1 cellular context compared by ENCODE assay signal in the genomic region with DNA sequence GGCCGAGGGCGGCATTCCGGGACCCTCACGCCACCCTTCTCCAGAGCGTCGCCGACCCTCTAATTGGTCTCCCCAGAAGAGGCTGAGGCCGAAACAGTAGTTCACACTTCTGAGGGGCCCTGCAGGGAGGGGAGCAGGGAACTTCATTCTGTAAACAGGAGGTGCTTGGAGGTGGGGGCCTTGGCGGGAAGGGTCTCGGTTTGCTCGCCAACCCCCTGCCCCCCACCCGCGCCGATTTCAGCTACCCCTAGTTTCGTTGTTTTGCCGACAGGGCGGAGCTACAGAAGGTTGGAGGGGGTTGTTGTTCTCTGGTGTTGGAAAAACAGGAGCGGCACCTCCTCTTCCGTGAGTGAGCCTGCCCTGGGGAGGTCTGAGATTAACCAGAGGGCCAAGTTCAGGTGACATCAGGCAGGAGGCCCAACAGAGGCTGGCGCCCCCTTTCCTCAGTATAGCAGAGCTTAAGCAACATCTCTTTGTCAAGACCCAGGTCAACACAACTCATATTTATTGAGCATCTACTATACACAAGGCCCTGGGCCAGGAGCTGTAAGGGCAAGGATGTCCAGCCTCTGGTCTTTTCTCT.
TF ChIP-seq lines count a peak whose summit lies in the region.

No MANE protein-coding gene starts in this region.

TF ChIP-seq in HepG2, 621 proteins besides CTCF, POLR2A, EP300 and RAD21 (continued from another document and continues in another):
- TF ChIP-seq SRSF1 (optimal IDR thresholded peaks at IDR 0.05; ENCODE audit: low read depth, low read length): peak; percentile 19
- TF ChIP-seq CREB1 (IDR thresholded peaks at IDR 0.05): peak; percentile 10; the same call in 1 of the 2 replicates
- TF ChIP-seq CREB1 (CRISPR knock-in tag; IDR thresholded peaks at IDR 0.05): peak; percentile 56; the same call in 1 of the 2 replicates
- peak; percentile 53 for TF ChIP-seq NR2C2 (CRISPR knock-in tag; IDR thresholded peaks at IDR 0.05; ENCODE audit: borderline replicate concordance)
- TF ChIP-seq, protein P1, sequence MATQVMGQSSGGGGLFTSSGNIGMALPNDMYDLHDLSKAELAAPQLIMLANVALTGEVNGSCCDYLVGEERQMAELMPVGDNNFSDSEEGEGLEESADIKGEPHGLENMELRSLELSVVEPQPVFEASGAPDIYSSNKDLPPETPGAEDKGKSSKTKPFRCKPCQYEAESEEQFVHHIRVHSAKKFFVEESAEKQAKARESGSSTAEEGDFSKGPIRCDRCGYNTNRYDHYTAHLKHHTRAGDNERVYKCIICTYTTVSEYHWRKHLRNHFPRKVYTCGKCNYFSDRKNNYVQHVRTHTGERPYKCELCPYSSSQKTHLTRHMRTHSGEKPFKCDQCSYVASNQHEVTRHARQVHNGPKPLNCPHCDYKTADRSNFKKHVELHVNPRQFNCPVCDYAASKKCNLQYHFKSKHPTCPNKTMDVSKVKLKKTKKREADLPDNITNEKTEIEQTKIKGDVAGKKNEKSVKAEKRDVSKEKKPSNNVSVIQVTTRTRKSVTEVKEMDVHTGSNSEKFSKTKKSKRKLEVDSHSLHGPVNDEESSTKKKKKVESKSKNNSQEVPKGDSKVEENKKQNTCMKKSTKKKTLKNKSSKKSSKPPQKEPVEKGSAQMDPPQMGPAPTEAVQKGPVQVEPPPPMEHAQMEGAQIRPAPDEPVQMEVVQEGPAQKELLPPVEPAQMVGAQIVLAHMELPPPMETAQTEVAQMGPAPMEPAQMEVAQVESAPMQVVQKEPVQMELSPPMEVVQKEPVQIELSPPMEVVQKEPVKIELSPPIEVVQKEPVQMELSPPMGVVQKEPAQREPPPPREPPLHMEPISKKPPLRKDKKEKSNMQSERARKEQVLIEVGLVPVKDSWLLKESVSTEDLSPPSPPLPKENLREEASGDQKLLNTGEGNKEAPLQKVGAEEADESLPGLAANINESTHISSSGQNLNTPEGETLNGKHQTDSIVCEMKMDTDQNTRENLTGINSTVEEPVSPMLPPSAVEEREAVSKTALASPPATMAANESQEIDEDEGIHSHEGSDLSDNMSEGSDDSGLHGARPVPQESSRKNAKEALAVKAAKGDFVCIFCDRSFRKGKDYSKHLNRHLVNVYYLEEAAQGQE (IDR thresholded peaks at IDR 0.05; ENCODE audit: borderline replicate concordance in 1 of 2, low read depth in 1 of 2, low read length in 2 of 2): peak in 1 of 2 experiments; percentile 43; a peak in 1 of 4 replicates
- TF ChIP-seq GPN1 (CRISPR knock-in tag; IDR thresholded peaks at IDR 0.05; ENCODE audit: borderline replicate concordance): no peak
- TF ChIP-seq ZNF33A (CRISPR knock-in tag; IDR thresholded peaks at IDR 0.05; ENCODE audit: borderline replicate concordance): no peak
- TF ChIP-seq NR1H2 (CRISPR knock-in tag; IDR thresholded peaks at IDR 0.05; ENCODE audit: borderline replicate concordance, low read depth): no peak
- no peak for TF ChIP-seq NFYB (CRISPR knock-in tag; IDR thresholded peaks at IDR 0.05)
- no peak for TF ChIP-seq ZSCAN31 (CRISPR knock-in tag; IDR thresholded peaks at IDR 0.05; ENCODE audit: low read depth)
- no peak for TF ChIP-seq ARID2 (CRISPR knock-in tag; IDR thresholded peaks at IDR 0.05; ENCODE audit: borderline replicate concordance)
- no peak for TF ChIP-seq ZNF724P (CRISPR knock-in tag; IDR thresholded peaks at IDR 0.05; ENCODE audit: borderline replicate concordance)
- no peak for TF ChIP-seq MTA1 (CRISPR knock-in tag; IDR thresholded peaks at IDR 0.05; ENCODE audit: borderline replicate concordance)
- no peak; the same call in 1 of the 2 replicates for TF ChIP-seq ZFY (CRISPR knock-in tag; IDR thresholded peaks at IDR 0.05)
- TF ChIP-seq HES4 (CRISPR knock-in tag; IDR thresholded peaks at IDR 0.05; ENCODE audit: borderline replicate concordance): 0 out of 2 replicates have a peak, but pooled peaks have one; percentile 16
- TF ChIP-seq ZNF569 (CRISPR knock-in tag; IDR thresholded peaks at IDR 0.05; ENCODE audit: borderline replicate concordance): no peak
- TF ChIP-seq, protein P2, sequence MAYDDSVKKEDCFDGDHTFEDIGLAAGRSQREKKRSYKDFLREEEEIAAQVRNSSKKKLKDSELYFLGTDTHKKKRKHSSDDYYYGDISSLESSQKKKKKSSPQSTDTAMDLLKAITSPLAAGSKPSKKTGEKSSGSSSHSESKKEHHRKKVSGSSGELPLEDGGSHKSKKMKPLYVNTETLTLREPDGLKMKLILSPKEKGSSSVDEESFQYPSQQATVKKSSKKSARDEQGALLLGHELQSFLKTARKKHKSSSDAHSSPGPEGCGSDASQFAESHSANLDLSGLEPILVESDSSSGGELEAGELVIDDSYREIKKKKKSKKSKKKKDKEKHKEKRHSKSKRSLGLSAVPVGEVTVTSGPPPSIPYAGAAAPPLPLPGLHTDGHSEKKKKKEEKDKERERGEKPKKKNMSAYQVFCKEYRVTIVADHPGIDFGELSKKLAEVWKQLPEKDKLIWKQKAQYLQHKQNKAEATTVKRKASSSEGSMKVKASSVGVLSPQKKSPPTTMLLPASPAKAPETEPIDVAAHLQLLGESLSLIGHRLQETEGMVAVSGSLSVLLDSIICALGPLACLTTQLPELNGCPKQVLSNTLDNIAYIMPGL (CRISPR knock-in tag; IDR thresholded peaks at IDR 0.05; ENCODE audit: borderline replicate concordance in 1 of 2, low read depth in 1 of 2): peak; percentile 77 to 80; a peak in 2 of 4 replicates
- no peak for TF ChIP-seq GZF1 (CRISPR knock-in tag; IDR thresholded peaks at IDR 0.05)
- no peak for TF ChIP-seq GLI4 (CRISPR knock-in tag; IDR thresholded peaks at IDR 0.05; ENCODE audit: borderline replicate concordance)
- TF ChIP-seq AHR (CRISPR knock-in tag; IDR thresholded peaks at IDR 0.05): no peak
- TF ChIP-seq, protein P3, sequence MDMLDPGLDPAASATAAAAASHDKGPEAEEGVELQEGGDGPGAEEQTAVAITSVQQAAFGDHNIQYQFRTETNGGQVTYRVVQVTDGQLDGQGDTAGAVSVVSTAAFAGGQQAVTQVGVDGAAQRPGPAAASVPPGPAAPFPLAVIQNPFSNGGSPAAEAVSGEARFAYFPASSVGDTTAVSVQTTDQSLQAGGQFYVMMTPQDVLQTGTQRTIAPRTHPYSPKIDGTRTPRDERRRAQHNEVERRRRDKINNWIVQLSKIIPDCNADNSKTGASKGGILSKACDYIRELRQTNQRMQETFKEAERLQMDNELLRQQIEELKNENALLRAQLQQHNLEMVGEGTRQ (IDR thresholded peaks at IDR 0.05; ENCODE audit: low read depth, low read length): no peak
- TF ChIP-seq, protein P3 (CRISPR knock-in tag; IDR thresholded peaks at IDR 0.05; ENCODE audit: borderline replicate concordance): no peak
- TF ChIP-seq, protein P4, sequence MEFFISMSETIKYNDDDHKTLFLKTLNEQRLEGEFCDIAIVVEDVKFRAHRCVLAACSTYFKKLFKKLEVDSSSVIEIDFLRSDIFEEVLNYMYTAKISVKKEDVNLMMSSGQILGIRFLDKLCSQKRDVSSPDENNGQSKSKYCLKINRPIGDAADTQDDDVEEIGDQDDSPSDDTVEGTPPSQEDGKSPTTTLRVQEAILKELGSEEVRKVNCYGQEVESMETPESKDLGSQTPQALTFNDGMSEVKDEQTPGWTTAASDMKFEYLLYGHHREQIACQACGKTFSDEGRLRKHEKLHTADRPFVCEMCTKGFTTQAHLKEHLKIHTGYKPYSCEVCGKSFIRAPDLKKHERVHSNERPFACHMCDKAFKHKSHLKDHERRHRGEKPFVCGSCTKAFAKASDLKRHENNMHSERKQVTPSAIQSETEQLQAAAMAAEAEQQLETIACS (CRISPR knock-in tag; IDR thresholded peaks at IDR 0.05): no peak
- no peak for TF ChIP-seq ZNF7 (CRISPR knock-in tag; IDR thresholded peaks at IDR 0.05)
- no peak for TF ChIP-seq EEA1 (CRISPR knock-in tag; IDR thresholded peaks at IDR 0.05; ENCODE audit: borderline replicate concordance)
- TF ChIP-seq ZNF777 (CRISPR knock-in tag; IDR thresholded peaks at IDR 0.05): no peak
- no peak for TF ChIP-seq KDM1A (CRISPR knock-in tag; IDR thresholded peaks at IDR 0.05)
- no peak for TF ChIP-seq ZNF550 (CRISPR knock-in tag; IDR thresholded peaks at IDR 0.05; ENCODE audit: borderline replicate concordance)
- TF ChIP-seq HHEX (CRISPR knock-in tag; IDR thresholded peaks at IDR 0.05): peak; percentile 35; the same call in 1 of the 2 replicates
- TF ChIP-seq ZNF34 (CRISPR knock-in tag; IDR thresholded peaks at IDR 0.05; ENCODE audit: borderline replicate concordance): no peak; the same call in 1 of the 2 replicates
- TF ChIP-seq XRCC5 (optimal IDR thresholded peaks at IDR 0.05; ENCODE audit: low read length): no peak
- peak; percentile 95 for TF ChIP-seq RXRA (CRISPR knock-in tag; IDR thresholded peaks at IDR 0.05)
- no peak for TF ChIP-seq CBX2 (IDR thresholded peaks at IDR 0.05; ENCODE audit: low read depth, low read length)
- no peak; the same call in 1 of the 2 replicates for TF ChIP-seq CBX2 (CRISPR knock-in tag; IDR thresholded peaks at IDR 0.05; ENCODE audit: low read depth)
- TF ChIP-seq, protein P5, sequence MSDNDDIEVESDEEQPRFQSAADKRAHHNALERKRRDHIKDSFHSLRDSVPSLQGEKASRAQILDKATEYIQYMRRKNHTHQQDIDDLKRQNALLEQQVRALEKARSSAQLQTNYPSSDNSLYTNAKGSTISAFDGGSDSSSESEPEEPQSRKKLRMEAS (IDR thresholded peaks at IDR 0.05): peak; percentile 68
- no peak for TF ChIP-seq ZNF484 (CRISPR knock-in tag; IDR thresholded peaks at IDR 0.05; ENCODE audit: borderline replicate concordance, low read depth)
- TF ChIP-seq, protein P6, sequence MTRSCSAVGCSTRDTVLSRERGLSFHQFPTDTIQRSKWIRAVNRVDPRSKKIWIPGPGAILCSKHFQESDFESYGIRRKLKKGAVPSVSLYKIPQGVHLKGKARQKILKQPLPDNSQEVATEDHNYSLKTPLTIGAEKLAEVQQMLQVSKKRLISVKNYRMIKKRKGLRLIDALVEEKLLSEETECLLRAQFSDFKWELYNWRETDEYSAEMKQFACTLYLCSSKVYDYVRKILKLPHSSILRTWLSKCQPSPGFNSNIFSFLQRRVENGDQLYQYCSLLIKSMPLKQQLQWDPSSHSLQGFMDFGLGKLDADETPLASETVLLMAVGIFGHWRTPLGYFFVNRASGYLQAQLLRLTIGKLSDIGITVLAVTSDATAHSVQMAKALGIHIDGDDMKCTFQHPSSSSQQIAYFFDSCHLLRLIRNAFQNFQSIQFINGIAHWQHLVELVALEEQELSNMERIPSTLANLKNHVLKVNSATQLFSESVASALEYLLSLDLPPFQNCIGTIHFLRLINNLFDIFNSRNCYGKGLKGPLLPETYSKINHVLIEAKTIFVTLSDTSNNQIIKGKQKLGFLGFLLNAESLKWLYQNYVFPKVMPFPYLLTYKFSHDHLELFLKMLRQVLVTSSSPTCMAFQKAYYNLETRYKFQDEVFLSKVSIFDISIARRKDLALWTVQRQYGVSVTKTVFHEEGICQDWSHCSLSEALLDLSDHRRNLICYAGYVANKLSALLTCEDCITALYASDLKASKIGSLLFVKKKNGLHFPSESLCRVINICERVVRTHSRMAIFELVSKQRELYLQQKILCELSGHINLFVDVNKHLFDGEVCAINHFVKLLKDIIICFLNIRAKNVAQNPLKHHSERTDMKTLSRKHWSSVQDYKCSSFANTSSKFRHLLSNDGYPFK (CRISPR knock-in tag; IDR thresholded peaks at IDR 0.05; ENCODE audit: borderline replicate concordance): 0 out of 2 replicates have a peak, but pooled peaks have one; percentile 5
- TF ChIP-seq MYNN (CRISPR knock-in tag; IDR thresholded peaks at IDR 0.05; ENCODE audit: low read depth): no peak
- TF ChIP-seq, protein P7, sequence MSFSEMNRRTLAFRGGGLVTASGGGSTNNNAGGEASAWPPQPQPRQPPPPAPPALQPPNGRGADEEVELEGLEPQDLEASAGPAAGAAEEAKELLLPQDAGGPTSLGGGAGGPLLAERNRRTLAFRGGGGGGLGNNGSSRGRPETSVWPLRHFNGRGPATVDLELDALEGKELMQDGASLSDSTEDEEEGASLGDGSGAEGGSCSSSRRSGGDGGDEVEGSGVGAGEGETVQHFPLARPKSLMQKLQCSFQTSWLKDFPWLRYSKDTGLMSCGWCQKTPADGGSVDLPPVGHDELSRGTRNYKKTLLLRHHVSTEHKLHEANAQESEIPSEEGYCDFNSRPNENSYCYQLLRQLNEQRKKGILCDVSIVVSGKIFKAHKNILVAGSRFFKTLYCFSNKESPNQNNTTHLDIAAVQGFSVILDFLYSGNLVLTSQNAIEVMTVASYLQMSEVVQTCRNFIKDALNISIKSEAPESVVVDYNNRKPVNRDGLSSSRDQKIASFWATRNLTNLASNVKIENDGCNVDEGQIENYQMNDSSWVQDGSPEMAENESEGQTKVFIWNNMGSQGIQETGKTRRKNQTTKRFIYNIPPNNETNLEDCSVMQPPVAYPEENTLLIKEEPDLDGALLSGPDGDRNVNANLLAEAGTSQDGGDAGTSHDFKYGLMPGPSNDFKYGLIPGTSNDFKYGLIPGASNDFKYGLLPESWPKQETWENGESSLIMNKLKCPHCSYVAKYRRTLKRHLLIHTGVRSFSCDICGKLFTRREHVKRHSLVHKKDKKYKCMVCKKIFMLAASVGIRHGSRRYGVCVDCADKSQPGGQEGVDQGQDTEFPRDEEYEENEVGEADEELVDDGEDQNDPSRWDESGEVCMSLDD (CRISPR knock-in tag; IDR thresholded peaks at IDR 0.05; ENCODE audit: borderline replicate concordance): peak; percentile 69; the same call in 1 of the 2 replicates
- TF ChIP-seq, protein P8, sequence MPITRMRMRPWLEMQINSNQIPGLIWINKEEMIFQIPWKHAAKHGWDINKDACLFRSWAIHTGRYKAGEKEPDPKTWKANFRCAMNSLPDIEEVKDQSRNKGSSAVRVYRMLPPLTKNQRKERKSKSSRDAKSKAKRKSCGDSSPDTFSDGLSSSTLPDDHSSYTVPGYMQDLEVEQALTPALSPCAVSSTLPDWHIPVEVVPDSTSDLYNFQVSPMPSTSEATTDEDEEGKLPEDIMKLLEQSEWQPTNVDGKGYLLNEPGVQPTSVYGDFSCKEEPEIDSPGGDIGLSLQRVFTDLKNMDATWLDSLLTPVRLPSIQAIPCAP (CRISPR knock-in tag; IDR thresholded peaks at IDR 0.05; ENCODE audit: low read depth): no peak; the same call in 1 of the 2 replicates
- no peak; the same call in 1 of the 2 replicates for TF ChIP-seq ETV6 (CRISPR knock-in tag; conservative IDR thresholded peaks at IDR 0.05)
- TF ChIP-seq ATF7 (IDR thresholded peaks at IDR 0.05): peak; percentile 64
- TF ChIP-seq ATF7 (CRISPR knock-in tag; IDR thresholded peaks at IDR 0.05): peak; percentile 87; the same call in 1 of the 2 replicates
- peak; percentile 47; the same call in 1 of the 2 replicates for TF ChIP-seq ZNF124 (CRISPR knock-in tag; IDR thresholded peaks at IDR 0.05)
- TF ChIP-seq REPIN1 (CRISPR knock-in tag; IDR thresholded peaks at IDR 0.05; ENCODE audit: borderline replicate concordance, low read depth): peak; percentile 14; the same call in 1 of the 2 replicates
- TF ChIP-seq, protein P9, sequence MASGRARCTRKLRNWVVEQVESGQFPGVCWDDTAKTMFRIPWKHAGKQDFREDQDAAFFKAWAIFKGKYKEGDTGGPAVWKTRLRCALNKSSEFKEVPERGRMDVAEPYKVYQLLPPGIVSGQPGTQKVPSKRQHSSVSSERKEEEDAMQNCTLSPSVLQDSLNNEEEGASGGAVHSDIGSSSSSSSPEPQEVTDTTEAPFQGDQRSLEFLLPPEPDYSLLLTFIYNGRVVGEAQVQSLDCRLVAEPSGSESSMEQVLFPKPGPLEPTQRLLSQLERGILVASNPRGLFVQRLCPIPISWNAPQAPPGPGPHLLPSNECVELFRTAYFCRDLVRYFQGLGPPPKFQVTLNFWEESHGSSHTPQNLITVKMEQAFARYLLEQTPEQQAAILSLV (CRISPR knock-in tag; IDR thresholded peaks at IDR 0.05; ENCODE audit: borderline replicate concordance): no peak; the same call in 1 of the 2 replicates
